In genomic region chr5:78387468-78388153, GRCh38 we compare ENCODE assay signal across 15 cellular contexts. TPM values are rescaled to one million over a fixed set of nuclear protein-coding genes. Genes with fewer than 3 reads are reported as not detected.
DNase-seq lines count a peak whose midpoint lies in the region; ATAC-seq and TF ChIP-seq lines count a peak whose summit lies in the region.
"Had no signal": no experiment of that assay in that cellular context is flagged by ENCODE, and none has a peak within 500 bp of the region (broad histone marks: within the 10 kb centered on the region; RNA-seq: fewer than 3 reads in every experiment).

No MANE protein-coding gene starts in this region.

- H3K27ac Mint-ChIP-seq in naive thymus-derived CD4-positive, alpha-beta T cell: peak overlapping the region in 1 of 9 donors; percentile 16
- no peak overlapping the region for H3K27ac Mint-ChIP-seq in stimulated activated naive B cell treated with anti-CD40 and anti-IgM and Interleukin-4, amounts not matched to agents 10 μg/mL and 1 μg/mL and 100 μg/mL, for 72 hours
- H3K27ac Mint-ChIP-seq: B cell; CD4-positive, alpha-beta T cell had no signal

- H3K4me1 Mint-ChIP-seq in naive thymus-derived CD4-positive, alpha-beta T cell: peaks cover 11 to 50% (median 38%) of the 10 kb centered on the region in 7 donors
- peaks cover 8 to 12% of the 10 kb centered on the region in 2 donors for H3K4me1 Mint-ChIP-seq in stimulated activated naive B cell treated with anti-CD40 and anti-IgM and Interleukin-4, amounts not matched to agents 10 μg/mL and 1 μg/mL and 100 μg/mL, for 72 hours

- ATAC-seq in heart right ventricle: peak in 5 of 8 donors; percentile 42 to 85 (median 73)
- ATAC-seq in left cardiac atrium: no peak
- ATAC-seq in naive thymus-derived CD4-positive, alpha-beta T cell: no peak
- no peak for ATAC-seq in stimulated activated naive B cell treated with anti-CD40 and anti-IgM and Interleukin-4, amounts not matched to agents 10 μg/mL and 1 μg/mL and 100 μg/mL, for 72 hours (replicated peaks)
- ATAC-seq: Panc1 had no signal

- peaks cover 0 to 8% (median 0%) of the 10 kb centered on the region in 9 donors for H3K4me1 ChIP-seq in heart right ventricle
- H3K4me1 ChIP-seq in HEK293 (ENCODE audit: control insufficient read depth, insufficient read depth, low read length): no peaks in the 10 kb centered on the region; the same call in 1 of the 2 replicates
- peaks cover 0 to 7% of the 10 kb centered on the region in 2 donors for H3K4me1 ChIP-seq in naive thymus-derived CD4-positive, alpha-beta T cell (ENCODE audit: control insufficient read depth in 2 of 2, insufficient read depth in 2 of 2, low read length in 2 of 2)
- H3K4me1 ChIP-seq: HAP-1 had no signal

- peaks cover 10 to 61% (median 41%) of the 10 kb centered on the region in 11 donors for H3K9me3 Mint-ChIP-seq in naive thymus-derived CD4-positive, alpha-beta T cell
- peaks cover 30 to 31% of the 10 kb centered on the region in 2 donors for H3K9me3 Mint-ChIP-seq in stimulated activated naive B cell treated with anti-CD40 and anti-IgM and Interleukin-4, amounts not matched to agents 10 μg/mL and 1 μg/mL and 100 μg/mL, for 72 hours

- 65 to 75% methylated on average over 11 of the region's 11 CpGs for WGBS in heart right ventricle, 2 donors

- CTCF ChIA-PET in HEK293 (lab: Yijun Ruan, JAX): interaction anchor here (0.7 kb wide), 1 partner anchor 67 kb away, joined by 4 read pairs; no protein-coding TSS in a partner anchor
- CTCF ChIA-PET in naive thymus-derived CD4-positive, alpha-beta T cell (lab: Charles Lee): interaction anchor here (0.6 kb wide), 1 partner anchor 804 kb away, joined by 5 read pairs; no protein-coding TSS in a partner anchor

- H3K36me3 Mint-ChIP-seq in naive thymus-derived CD4-positive, alpha-beta T cell: peaks cover 35 to 74% (median 63%) of the 10 kb centered on the region in 5 donors
- peaks cover 30 to 65% of the 10 kb centered on the region in 2 donors for H3K36me3 Mint-ChIP-seq in stimulated activated naive B cell treated with anti-CD40 and anti-IgM and Interleukin-4, amounts not matched to agents 10 μg/mL and 1 μg/mL and 100 μg/mL, for 72 hours

- intact Hi-C loops in heart right ventricle (cut with DNase I): no loop called here
- intact Hi-C loops in left cardiac atrium (cut with DNase I): no loop called here
- intact Hi-C loops in naive thymus-derived CD4-positive, alpha-beta T cell (cut with micrococcal nuclease): no loop called here

- H3K4me3 Mint-ChIP-seq in naive thymus-derived CD4-positive, alpha-beta T cell: peak overlapping the region in 7 of 10 donors; percentile 0 to 73 (median 35)
- H3K4me3 Mint-ChIP-seq in stimulated activated naive B cell treated with anti-CD40 and anti-IgM and Interleukin-4, amounts not matched to agents 10 μg/mL and 1 μg/mL and 100 μg/mL, for 72 hours: no peak overlapping the region
- H3K4me3 Mint-ChIP-seq: B cell; CD4-positive, alpha-beta T cell had no signal

- H3K27me3 Mint-ChIP-seq in naive thymus-derived CD4-positive, alpha-beta T cell: no peaks in the 10 kb centered on the region
- no peaks in the 10 kb centered on the region for H3K27me3 Mint-ChIP-seq in stimulated activated naive B cell treated with anti-CD40 and anti-IgM and Interleukin-4, amounts not matched to agents 10 μg/mL and 1 μg/mL and 100 μg/mL, for 72 hours
- H3K27me3 Mint-ChIP-seq: B cell; CD4-positive, alpha-beta T cell had no signal

- DNase-seq in heart right ventricle: peak in 1 of 2 donors; percentile 12
- DNase-seq in left cardiac atrium: no peak
- peak; percentile 74 for DNase-seq in NCI-H2107 treated with DMSO at 0.1 percent for 48 hours (lab: John Stamatoyannopoulos, UW; ENCODE audit: unreplicated experiment)
- peak in 1 of 9 donors; percentile 4 for DNase-seq in naive thymus-derived CD4-positive, alpha-beta T cell
- no peak for DNase-seq in DMS 273 treated with DMSO at 0.1 percent for 48 hours (lab: John Stamatoyannopoulos, UW)
- no peak for DNase-seq in stimulated activated naive B cell treated with anti-CD40 and anti-IgM and Interleukin-4, amounts not matched to agents 10 μg/mL and 1 μg/mL and 100 μg/mL, for 72 hours
- DNase-seq: CD4-positive, alpha-beta T cell; Kasumi-1; NCI-H1417 treated with DMSO at 0.1 percent for 48 hours; NCI-H69; SIG-M5 had no signal

- H3K36me3 ChIP-seq in heart right ventricle (peaks cover 0 to 11% (median 0%) of the 10 kb centered on the region in 9 donors), HEK293 (ENCODE audit: control insufficient read depth in 2 of 2, insufficient read depth in 1 of 2, low read length in 2 of 2) (peaks cover 3% of the 10 kb centered on the region in 2 experiments; a peak in 2 of 3 replicates)
- H3K36me3 ChIP-seq in naive thymus-derived CD4-positive, alpha-beta T cell (ENCODE audit: control insufficient read depth in 2 of 3, insufficient read depth in 3 of 3, low read length in 3 of 3): no peaks in the 10 kb centered on the region
- H3K36me3 ChIP-seq: HAP-1 had no signal

- H3K4me3 ChIP-seq in heart right ventricle (no peak overlapping the region), HEK293 (ENCODE audit: low read depth, low read length) (no peak overlapping the region)
- no peak overlapping the region for H3K4me3 ChIP-seq in naive thymus-derived CD4-positive, alpha-beta T cell (ENCODE audit: low read length)
- H3K4me3 ChIP-seq: HAP-1 had no signal

- no peaks in the 10 kb centered on the region for H3K27me3 ChIP-seq in heart right ventricle
- H3K27me3 ChIP-seq in naive thymus-derived CD4-positive, alpha-beta T cell (ENCODE audit: control insufficient read depth in 2 of 2, insufficient read depth in 2 of 2, low read length in 2 of 2): no peaks in the 10 kb centered on the region

- H3K27ac ChIP-seq in heart right ventricle: peak overlapping the region in 2 of 10 donors; percentile 6 to 34
- no peak overlapping the region for H3K27ac ChIP-seq in HEK293 (ENCODE audit: extremely low read depth, low read depth, low read length)
- no peak overlapping the region for H3K27ac ChIP-seq in naive thymus-derived CD4-positive, alpha-beta T cell (ENCODE audit: low read depth, low read length)

- TF ChIP-seq CTCF in heart right ventricle (IDR thresholded peaks at IDR 0.05) (peak in 1 of 9 donors; percentile 7), HEK293 (tag by site-specific recombination; IDR thresholded peaks at IDR 0.05) (no peak)

- POLR2A ChIA-PET in HEK293 (lab: Yijun Ruan, JAX): no interaction called here
- POLR2A ChIA-PET in naive thymus-derived CD4-positive, alpha-beta T cell (lab: Charles Lee): interaction anchor here (1.2 kb wide), 1 partner anchor 8 kb away, joined by 3 read pairs; no protein-coding TSS in a partner anchor

- H3K9me3 ChIP-seq in heart right ventricle: peaks cover 0 to 50% (median 11%) of the 10 kb centered on the region in 11 donors
- H3K9me3 ChIP-seq in HEK293 (ENCODE audit: control insufficient read depth, insufficient read depth, low read depth, low read length): no peaks in the 10 kb centered on the region; the same call in 1 of the 2 replicates
- H3K9me3 ChIP-seq in naive thymus-derived CD4-positive, alpha-beta T cell (ENCODE audit: control insufficient read depth in 2 of 3, low read length in 3 of 3): peaks cover 0 to 6% (median 0%) of the 10 kb centered on the region in 3 experiments

TF ChIP-seq in HEK293, 187 proteins besides CTCF, POLR2A, EP300 and RAD21:
- TF ChIP-seq MZF1 (tag by site-specific recombination; IDR thresholded peaks at IDR 0.05; ENCODE audit: borderline replicate concordance): peak; percentile 52; the same call in 1 of the 2 replicates
- TF ChIP-seq ZNF701 (tag by site-specific recombination; IDR thresholded peaks at IDR 0.05): no peak
- TF ChIP-seq ZNF350 (tag by site-specific recombination; IDR thresholded peaks at IDR 0.05): 0 out of 2 replicates have a peak, but pooled peaks have one; percentile 39

RNA-seq across cellular contexts. Expression of gene SCAMP1, which starts 27.2 kb away (rescaled TPM):
- total RNA-seq in heart right ventricle: 10 to 100 TPM; 26.2 to 40.4 (median 33.8) TPM
- 1 to 10 TPM; 7.9 to 9.8 TPM for polyA plus RNA-seq in heart right ventricle
- total RNA-seq in left cardiac atrium: 10 to 100 TPM; 32.8 to 38.0 TPM
- total RNA-seq in naive thymus-derived CD4-positive, alpha-beta T cell: 10 to 100 TPM; 16.9 to 27.6 (median 23.0) TPM
- polyA plus RNA-seq in naive thymus-derived CD4-positive, alpha-beta T cell: 10 to 100 TPM; 25.7 to 29.8 TPM

Comparison
In these comparisons a context has a peak if more than half of its experiments do, and no peak if none do; other contexts are left out.
1. ATAC-seq: peak in heart right ventricle (5 of 8); none in left cardiac atrium (0 of 2), naive thymus-derived CD4-positive, alpha-beta T cell (single experiment) and stimulated activated naive B cell treated with anti-CD40 and anti-IgM and Interleukin-4, amounts not matched to agents 10 μg/mL and 1 μg/mL and 100 μg/mL, for 72 hours (0 of 2).
2. H3K4me3 Mint-ChIP-seq: peak in naive thymus-derived CD4-positive, alpha-beta T cell (7 of 10); none in stimulated activated naive B cell treated with anti-CD40 and anti-IgM and Interleukin-4, amounts not matched to agents 10 μg/mL and 1 μg/mL and 100 μg/mL, for 72 hours (0 of 2).